8 cellular contexts compared by ENCODE assay signal in the genomic region with DNA sequence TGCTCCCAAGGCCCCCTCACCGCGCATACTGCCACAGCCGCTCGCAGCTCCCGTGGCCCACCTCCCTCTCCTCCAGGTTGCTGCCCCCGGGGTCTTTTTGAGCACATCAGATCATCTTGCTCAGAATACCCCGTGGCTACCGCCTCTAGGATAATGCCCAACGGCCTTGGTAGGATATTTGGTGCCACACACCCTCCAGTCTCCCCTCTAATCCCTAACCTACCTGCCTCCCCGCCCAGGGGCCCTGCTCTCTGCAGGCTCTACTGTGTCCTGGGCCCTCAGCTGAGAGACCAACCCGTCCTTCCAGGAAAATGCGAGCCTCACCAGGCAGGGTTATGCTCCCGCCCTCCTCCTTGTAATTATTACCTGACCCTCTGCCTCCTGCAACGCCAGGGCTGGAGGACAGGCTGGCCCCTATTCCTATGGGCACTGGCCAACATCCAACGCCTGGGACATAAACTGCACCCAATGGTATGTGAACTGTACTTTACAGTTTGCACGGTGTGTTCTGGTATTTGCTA. TPM values are rescaled to one million over a fixed set of nuclear protein-coding genes. Genes with fewer than 3 reads are reported as not detected.
DNase-seq lines count a peak whose midpoint lies in the region; ATAC-seq and TF ChIP-seq lines count a peak whose summit lies in the region.

No MANE protein-coding gene starts in this region.

- peaks cover 74% of the 10 kb centered on the region for H3K27me3 Mint-ChIP-seq in CD4-positive, CD25-positive, alpha-beta regulatory T cell
- H3K27me3 Mint-ChIP-seq in neural crest cell (ENCODE audit: low read depth), result peaks cover 43% of the 10 kb centered on the region

- H3K9ac ChIP-seq in duodenal mucosa (ENCODE audit: low read depth in 1 of 2, low read length in 2 of 2), result peak overlapping the region in 1 of 2 donors; percentile 65

- H3K4me3 Mint-ChIP-seq in CD4-positive, CD25-positive, alpha-beta regulatory T cell, result peak overlapping the region; percentile 79 to 95 (median 90)
- H3K4me3 Mint-ChIP-seq in neural crest cell, result peak overlapping the region; percentile 93

- no peak overlapping the region for H3K27ac ChIP-seq in CD4-positive, CD25-positive, alpha-beta regulatory T cell (ENCODE audit: insufficient read depth, low read length, poor library complexity, severe bottlenecking)
- no peak overlapping the region for H3K27ac ChIP-seq in duodenal mucosa (ENCODE audit: low read depth, low read length)

- no peak overlapping the region for H3K27ac Mint-ChIP-seq in CD4-positive, CD25-positive, alpha-beta regulatory T cell
- no peak overlapping the region for H3K27ac Mint-ChIP-seq in neural crest cell (ENCODE audit: unreplicated experiment)

- ATAC-seq in CD4-positive, CD25-positive, alpha-beta regulatory T cell (ENCODE audit: low read depth in 2 of 2), result no peak
- ATAC-seq in GM21381 (IDR thresholded peaks at IDR 0.05; ENCODE audit: unreplicated experiment) (no peak), GM21723 (IDR thresholded peaks at IDR 0.05; ENCODE audit: unreplicated experiment) (no peak), HG03442 (IDR thresholded peaks at IDR 0.05; ENCODE audit: unreplicated experiment) (no peak)

- H3K36me3 ChIP-seq in CD4-positive, CD25-positive, alpha-beta regulatory T cell (ENCODE audit: control insufficient read depth, insufficient read depth, low read length), result no peaks in the 10 kb centered on the region
- H3K36me3 ChIP-seq in duodenal mucosa (ENCODE audit: control insufficient read depth in 1 of 2, insufficient read depth in 2 of 2, low read length in 2 of 2), result no peaks in the 10 kb centered on the region

- peaks cover 18% of the 10 kb centered on the region for H3K4me1 ChIP-seq in CD4-positive, CD25-positive, alpha-beta regulatory T cell (ENCODE audit: control insufficient read depth, insufficient read depth, low read length, poor library complexity, severe bottlenecking)
- H3K4me1 ChIP-seq in duodenal mucosa (ENCODE audit: control insufficient read depth in 1 of 2, insufficient read depth in 2 of 2, low read length in 2 of 2), result peaks cover 8 to 18% of the 10 kb centered on the region in 2 donors

- DNase-seq in CD4-positive, CD25-positive, alpha-beta regulatory T cell, result no peak
- DNase-seq in NB4 (ENCODE audit: low read depth) (no peak), neural crest cell (ENCODE audit: low read depth, low spot score) (no peak), NCI-H526 (lab: John Stamatoyannopoulos, UW) (no peak)

- peaks cover 22% of the 10 kb centered on the region for H3K27me3 ChIP-seq in CD4-positive, CD25-positive, alpha-beta regulatory T cell (ENCODE audit: control insufficient read depth, insufficient read depth, low read length)
- H3K27me3 ChIP-seq in duodenal mucosa (ENCODE audit: control insufficient read depth in 1 of 2, insufficient read depth in 2 of 2, low read length in 2 of 2), result peaks cover 19 to 29% of the 10 kb centered on the region in 2 donors

- H3K4me3 ChIP-seq in CD4-positive, CD25-positive, alpha-beta regulatory T cell (ENCODE audit: low read depth, low read length), result no peak overlapping the region
- H3K4me3 ChIP-seq in NB4 (ENCODE audit: low read depth, low read length) (peak overlapping the region; percentile 53), duodenal mucosa (ENCODE audit: low read depth in 1 of 2, low read length in 2 of 2) (peak overlapping the region; percentile 67 to 81)

- no peaks in the 10 kb centered on the region for H3K36me3 Mint-ChIP-seq in CD4-positive, CD25-positive, alpha-beta regulatory T cell
- no peaks in the 10 kb centered on the region for H3K36me3 Mint-ChIP-seq in neural crest cell (ENCODE audit: low read depth)

- H3K9me3 ChIP-seq in CD4-positive, CD25-positive, alpha-beta regulatory T cell (ENCODE audit: control insufficient read depth in 2 of 2, low read length in 2 of 2), result no peaks in the 10 kb centered on the region
- H3K9me3 ChIP-seq in duodenal mucosa (ENCODE audit: control insufficient read depth in 1 of 2, low read length in 2 of 2), result no peaks in the 10 kb centered on the region

- TF ChIP-seq CTCF in NB4 (IDR thresholded peaks at IDR 0.05; ENCODE audit: low read depth, low read length) (no peak), neural crest cell (conservative IDR thresholded peaks at IDR 0.05) (no peak)

- TF ChIP-seq POLR2A in NB4 (IDR thresholded peaks at IDR 0.05; ENCODE audit: extremely low read depth, insufficient read length), result no peak

- H3K9me3 Mint-ChIP-seq in CD4-positive, CD25-positive, alpha-beta regulatory T cell, result no peaks in the 10 kb centered on the region
- no peaks in the 10 kb centered on the region for H3K9me3 Mint-ChIP-seq in neural crest cell

- peaks cover 0 to 27% (median 8%) of the 10 kb centered on the region in 4 donors for H3K4me1 Mint-ChIP-seq in CD4-positive, CD25-positive, alpha-beta regulatory T cell
- H3K4me1 Mint-ChIP-seq in neural crest cell, result peaks cover 26% of the 10 kb centered on the region

RNA-seq across cellular contexts. Expression of gene MTCL1, which starts 1.5 kb away (rescaled TPM):
- total RNA-seq in CD4-positive, CD25-positive, alpha-beta regulatory T cell, result 0.20 TPM
- not detected for polyA plus RNA-seq in CD4-positive, CD25-positive, alpha-beta regulatory T cell
- total RNA-seq in neural crest cell, result 17.8 and 18.4 TPM in 2 replicates

Comparison
In these comparisons a context has a peak if more than half of its experiments do, and no peak if none do; other contexts are left out.
1. RNA of gene MTCL1, which starts 1.5 kb away (total RNA-seq): 17.8 to 18.4 TPM in neural crest cell; 0.20 TPM in CD4-positive, CD25-positive, alpha-beta regulatory T cell (single experiment); every median in the first group is over 10 times any median in the second.